23 cellular contexts compared by ENCODE assay signal in genomic region chr9:115360122-115360521, GRCh38.
"Had no signal": no experiment of that assay in that cellular context is flagged by ENCODE, and none has a peak within 500 bp of the region (broad histone marks: within the 10 kb centered on the region; RNA-seq: fewer than 3 reads in every experiment).

No MANE protein-coding gene starts in this region.

- H3K36me3 ChIP-seq: MG63, SJSA1 had no signal

- H3K27me3 ChIP-seq: MG63, SJSA1 had no signal

- DNase-seq: IMR-90, Karpas-422, KG1, MG63, NCI-H1092, NCI-H1105 treated with DMSO at 0.1 percent for 48 hours, NCI-H1436, NCI-H187, NCI-H2029, NCI-H2081 treated with DMSO at 0.1 percent for 48 hours, NCI-H2171, NCI-H226, NCI-H446, NCI-H510A, NCI-H524 treated with DMSO at 0.1 percent for 48 hours, NCI-H69, NCI-H774, Right ventricle myocardium superior, RPMI8226, SIG-M5 had no signal

- H3K4me3 ChIP-seq: MG63, SJSA1, SK-N-MC had no signal

- H3K9me3 ChIP-seq: MG63, SJSA1 had no signal

- H3K27ac ChIP-seq: SJSA1, SK-N-MC had no signal

- ATAC-seq: HepG2 had no signal
